Comparison of ENCODE assay signal across 18 cellular contexts in the genomic region with DNA sequence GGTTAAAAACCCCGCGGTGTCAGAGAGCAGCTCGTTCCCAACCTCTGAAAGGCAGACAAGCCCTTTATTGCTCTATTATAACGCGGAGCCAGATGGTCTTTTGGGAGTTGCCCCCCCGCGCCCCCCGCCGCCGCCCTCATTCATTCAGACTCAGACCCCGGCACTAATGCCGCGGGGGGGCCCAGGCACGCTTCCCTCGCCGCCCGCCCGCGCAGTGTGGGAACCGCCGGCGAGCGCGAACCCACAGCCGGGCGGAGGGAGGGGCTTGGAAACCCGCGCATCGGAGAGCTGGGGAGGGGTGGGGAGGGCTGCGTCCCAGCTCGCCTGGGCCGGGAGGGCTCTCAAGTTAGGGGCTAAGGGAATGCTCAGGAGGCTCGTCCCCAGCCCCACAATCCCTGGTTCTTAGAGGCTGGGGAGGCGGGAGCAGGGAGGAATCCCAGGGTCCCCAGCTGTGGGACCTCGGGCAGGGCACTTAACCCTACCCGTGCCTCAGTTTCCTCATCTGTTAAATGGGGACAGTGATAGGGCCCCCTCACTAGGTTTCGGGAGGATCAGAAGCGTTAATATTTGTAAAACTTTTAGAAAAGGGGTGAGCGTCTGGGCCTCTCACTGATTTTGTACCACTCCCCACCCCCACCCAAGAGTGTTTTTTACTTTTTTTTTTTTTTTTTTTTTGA. TPM values are rescaled to one million over a fixed set of nuclear protein-coding genes. Genes with fewer than 3 reads are reported as not detected.
DNase-seq lines count a peak whose midpoint lies in the region; ATAC-seq, FAIRE-seq and TF ChIP-seq lines count a peak whose summit lies in the region.
"Had no signal": no experiment of that assay in that cellular context is flagged by ENCODE, and none has a peak within 500 bp of the region (broad histone marks: within the 10 kb centered on the region; RNA-seq: fewer than 3 reads in every experiment).

No MANE protein-coding gene starts in this region.

- H3K9me3 ChIP-seq in BLaER1 treated with 17β-estradiol and CSF1 and Interleukin-3, amounts not matched to agents 10 nM and 100 nM (replicated peaks in 1 of 11), result no peaks in the 10 kb centered on the region
- H3K9me3 ChIP-seq in iPS-15b (ENCODE audit: control insufficient read depth, insufficient read depth, low read length) (no peaks in the 10 kb centered on the region), HepG2 (ENCODE audit: low read length) (no peaks in the 10 kb centered on the region)
- H3K9me3 ChIP-seq: transverse colon had no signal

- BruUV-seq in HepG2 (replicated peaks; lab: Mats Ljungman, UMichigan), result no TSS peak

- no peaks in the 10 kb centered on the region for H3K9me2 ChIP-seq in GM23338 (ENCODE audit: insufficient read depth)

- no peak overlapping the region for H3K27ac ChIP-seq in BLaER1 treated with 17β-estradiol and CSF1 and Interleukin-3, amounts not matched to agents 10 nM and 100 nM
- no peak overlapping the region for H3K27ac ChIP-seq in GM23338 (ENCODE audit: low read depth)
- peak overlapping the region; percentile 83 for H3K27ac ChIP-seq in RWPE1
- no peak overlapping the region for H3K27ac ChIP-seq in HepG2 (ENCODE audit: extremely low read length, insufficient read depth, low read length)
- H3K27ac ChIP-seq: parathyroid adenoma had no signal

- DNase-seq in GM23338 (ENCODE audit: low spot score) (peak; percentile 60), RWPE1 (ENCODE audit: low spot score) (no peak), HepG2 (ENCODE audit: low spot score) (no peak), G401 (ENCODE audit: low spot score) (no peak)
- DNase-seq: activated CD4-positive, alpha-beta memory T cell treated with anti-CD3 and anti-CD28 coated beads, Interleukin-2, amount 10 ng/mL, durations not matched to agents 7 days and 5 days; hippocampal formation; NCI-H1048 had no signal

- WGBS in HepG2 (ENCODE audit: low lambda C conversion rate), result 72% methylated on average over 15 of the region's 39 CpGs

- no peak for TF ChIP-seq POLR2A in HepG2 (IDR thresholded peaks at IDR 0.05; ENCODE audit: insufficient read depth in 1 of 2, low read depth in 2 of 2, low read length in 2 of 2)

- TF ChIP-seq CTCF in GM23338 (conservative IDR thresholded peaks at IDR 0.05; ENCODE audit: low read depth in 2 of 2), result no peak
- TF ChIP-seq CTCF in RWPE1 (conservative IDR thresholded peaks at IDR 0.05; ENCODE audit: low read depth), result no peak
- TF ChIP-seq CTCF in HepG2 (CRISPR knock-in tag; IDR thresholded peaks at IDR 0.05), result no peak

- ATAC-seq in GM23338 (peak; percentile 10), GM21619 (IDR thresholded peaks at IDR 0.05; ENCODE audit: unreplicated experiment) (no peak), HepG2 (no peak)
- ATAC-seq: left cardiac atrium; Panc1; stimulated activated effector memory CD8-positive, alpha-beta T cell treated with anti-CD3 and anti-CD28 coated beads, Interleukin-12 subunit alpha, Interleukin-12 subunit beta, amount 100 ng/mL, for 72 hours had no signal

- H3K4me2 ChIP-seq in BLaER1 treated with 17β-estradiol and CSF1 and Interleukin-3, amounts not matched to agents 10 nM and 100 nM, result peak overlapping the region in 10 of 11 experiments; percentile 32 to 58 (median 48); a peak in 15 of 22 replicates
- H3K4me2 ChIP-seq in GM23338 (peak overlapping the region; percentile 76), HepG2 (ENCODE audit: low read depth, low read length) (no peak overlapping the region)

- CTCF ChIA-PET in RWPE1 (lab: Yijun Ruan, JAX) (no interaction called here), HepG2 (lab: Yijun Ruan, JAX; ENCODE audit: low intra/inter-chr PET ratio, low total read pairs) (no interaction called here)

- H3K4me3 ChIP-seq in BLaER1 treated with 17β-estradiol and CSF1 and Interleukin-3, amounts not matched to agents 10 nM and 100 nM, result peak overlapping the region in 1 of 10 experiments; percentile 18; a peak in 1 of 20 replicates
- peak overlapping the region; percentile 57 for H3K4me3 ChIP-seq in GM23338
- H3K4me3 ChIP-seq in iPS-15b (ENCODE audit: low read depth, low read length), result peak overlapping the region; percentile 22
- no peak overlapping the region for H3K4me3 ChIP-seq in HepG2 (replicated peaks in 1 of 3; ENCODE audit: insufficient read depth in 1 of 3, low read depth in 2 of 3, low read length in 3 of 3)
- H3K4me3 ChIP-seq: transverse colon had no signal

- no peak for TF ChIP-seq RAD21 in HepG2 (CRISPR knock-in tag; IDR thresholded peaks at IDR 0.05)

- H3F3A ChIP-seq in GM23338 (replicated peaks; ENCODE audit: low read depth), result 0 out of 2 replicates have a peak, but pooled peaks cover 3% of the 10 kb centered on the region

- H3K9ac ChIP-seq in BLaER1 treated with 17β-estradiol and CSF1 and Interleukin-3, amounts not matched to agents 10 nM and 100 nM, result no peak overlapping the region
- H3K9ac ChIP-seq in iPS-15b (ENCODE audit: low read depth, low read length), result no peak overlapping the region
- H3K9ac ChIP-seq in HepG2 (ENCODE audit: insufficient read depth, low read depth, low read length), result no peak overlapping the region
- H3K9ac ChIP-seq: parathyroid adenoma had no signal

- no peaks in the 10 kb centered on the region for H3K36me3 Mint-ChIP-seq in GM23338 (ENCODE audit: low read depth)
- H3K36me3 Mint-ChIP-seq: stimulated activated effector memory CD8-positive, alpha-beta T cell treated with anti-CD3 and anti-CD28 coated beads, Interleukin-12 subunit alpha, Interleukin-12 subunit beta, amount 100 ng/mL, for 72 hours had no signal

- H3K4me1 Mint-ChIP-seq in GM23338, result peaks cover 4% of the 10 kb centered on the region; the same call in 1 of the 3 replicates
- H3K4me1 Mint-ChIP-seq: stimulated activated effector memory CD8-positive, alpha-beta T cell treated with anti-CD3 and anti-CD28 coated beads, Interleukin-12 subunit alpha, Interleukin-12 subunit beta, amount 100 ng/mL, for 72 hours had no signal

- intact Hi-C loops in HepG2 (cut with micrococcal nuclease; ENCODE audit: unreplicated experiment), result no loop called here

- in situ Hi-C loops in HepG2 (cut with HindIII; ENCODE audit: extremely low pct_ligation_motif_present, low pct_unique_long_range_greater_than_20kb) (no loop called here), G401 (cut with HindIII; ENCODE audit: low sequenced_read_pairs) (no loop called here)

- H3K79me2 ChIP-seq in GM23338 (replicated peaks; ENCODE audit: insufficient read depth) (no peaks in the 10 kb centered on the region), HepG2 (ENCODE audit: insufficient read depth, low read length) (no peaks in the 10 kb centered on the region)
- H3K79me2 ChIP-seq: parathyroid adenoma had no signal

- peaks cover 11 to 57% (median 50%) of the 10 kb centered on the region in 10 experiments; a peak in 19 of 20 replicates for H3K4me1 ChIP-seq in BLaER1 treated with 17β-estradiol and CSF1 and Interleukin-3, amounts not matched to agents 10 nM and 100 nM
- H3K4me1 ChIP-seq in GM23338 (ENCODE audit: insufficient read depth) (peaks cover 9% of the 10 kb centered on the region; the same call in 1 of the 2 replicates), iPS-15b (ENCODE audit: control insufficient read depth, insufficient read depth, low read length) (peaks cover 4% of the 10 kb centered on the region), HepG2 (ENCODE audit: insufficient read depth, low read length) (peaks cover 44% of the 10 kb centered on the region)

- peaks cover 0 to 73% (median 5%) of the 10 kb centered on the region in 11 experiments; a peak in 9 of 22 replicates for H4K20me1 ChIP-seq in BLaER1 treated with 17β-estradiol and CSF1 and Interleukin-3, amounts not matched to agents 10 nM and 100 nM
- H4K20me1 ChIP-seq in GM23338 (replicated peaks; ENCODE audit: insufficient read depth) (no peaks in the 10 kb centered on the region), HepG2 (ENCODE audit: insufficient read depth, low read length) (no peaks in the 10 kb centered on the region)

- POLR2A ChIA-PET in RWPE1 (lab: Yijun Ruan, JAX; ENCODE audit: low non-redundant PET), result interaction anchor here (0.6 kb wide), 1 partner anchor 51 kb away, joined by 3 read pairs; no protein-coding TSS in a partner anchor
- POLR2A ChIA-PET in HepG2 (lab: Yijun Ruan, JAX), result no interaction called here

- peak overlapping the region; percentile 59 for H3K4me3 Mint-ChIP-seq in GM23338
- H3K4me3 Mint-ChIP-seq: activated CD4-positive, alpha-beta memory T cell treated with anti-CD3 and anti-CD28 coated beads, Interleukin-2, amount 10 ng/mL, durations not matched to agents 7 days and 5 days; stimulated activated effector memory CD8-positive, alpha-beta T cell treated with anti-CD3 and anti-CD28 coated beads, Interleukin-12 subunit alpha, Interleukin-12 subunit beta, amount 100 ng/mL, for 72 hours had no signal

- peaks cover 0 to 30% (median 9%) of the 10 kb centered on the region in 11 experiments; a peak in 17 of 22 replicates for H3K27me3 ChIP-seq in BLaER1 treated with 17β-estradiol and CSF1 and Interleukin-3, amounts not matched to agents 10 nM and 100 nM
- H3K27me3 ChIP-seq in GM23338 (ENCODE audit: insufficient read depth), result peaks cover 15% of the 10 kb centered on the region; the same call in 1 of the 2 replicates
- peaks cover 22% of the 10 kb centered on the region for H3K27me3 ChIP-seq in iPS-15b (ENCODE audit: control insufficient read depth, insufficient read depth, low read length)
- H3K27me3 ChIP-seq in HepG2 (ENCODE audit: control insufficient read depth in 1 of 2, insufficient read depth in 2 of 2, low read length in 2 of 2), result peaks cover 6 to 15% of the 10 kb centered on the region in 2 experiments; a peak in 3 of 5 replicates

- no peak overlapping the region for H3K27ac Mint-ChIP-seq in GM23338
- H3K27ac Mint-ChIP-seq: activated CD4-positive, alpha-beta memory T cell treated with anti-CD3 and anti-CD28 coated beads, Interleukin-2, amount 10 ng/mL, durations not matched to agents 7 days and 5 days; activated T-helper 2 cell treated with anti-CD3 and anti-CD28 coated beads, Interferon-gamma antibody, Interleukin-2, Interleukin-4, amounts not matched to agents 10 μg/mL and 5 μg/mL and 100 μg/mL, durations not matched to agents 14 hours and 24 hours and 36 hours; stimulated activated effector memory CD8-positive, alpha-beta T cell treated with anti-CD3 and anti-CD28 coated beads, Interleukin-12 subunit alpha, Interleukin-12 subunit beta, amount 100 ng/mL, for 72 hours had no signal

- FAIRE-seq in HepG2 (lab: Jason Lieb, UNC), result no peak
- FAIRE-seq: endometrium had no signal

- TF ChIP-seq EP300 in HepG2 (IDR thresholded peaks at IDR 0.05; ENCODE audit: low read depth in 2 of 2, low read length in 2 of 2), result no peak
- TF ChIP-seq EP300 in HepG2 (CRISPR knock-in tag; IDR thresholded peaks at IDR 0.05; ENCODE audit: borderline replicate concordance), result no peak

- H2AFZ ChIP-seq in GM23338 (no peak overlapping the region), HepG2 (ENCODE audit: low read length) (no peak overlapping the region)
- H2AFZ ChIP-seq: parathyroid adenoma had no signal

- H3K9me3 Mint-ChIP-seq in GM23338, result no peaks in the 10 kb centered on the region
- H3K9me3 Mint-ChIP-seq: activated CD4-positive, alpha-beta memory T cell treated with anti-CD3 and anti-CD28 coated beads, Interleukin-2, amount 10 ng/mL, durations not matched to agents 7 days and 5 days; activated T-helper 2 cell treated with anti-CD3 and anti-CD28 coated beads, Interferon-gamma antibody, Interleukin-2, Interleukin-4, amounts not matched to agents 10 μg/mL and 5 μg/mL and 100 μg/mL, durations not matched to agents 14 hours and 24 hours and 36 hours; stimulated activated effector memory CD8-positive, alpha-beta T cell treated with anti-CD3 and anti-CD28 coated beads, Interleukin-12 subunit alpha, Interleukin-12 subunit beta, amount 100 ng/mL, for 72 hours had no signal

- H3K27me3 Mint-ChIP-seq in GM23338 (ENCODE audit: insufficient read depth, low read depth, poor library complexity), result peaks cover 27% of the 10 kb centered on the region

- H3K36me3 ChIP-seq in BLaER1 treated with 17β-estradiol and CSF1 and Interleukin-3, amounts not matched to agents 10 nM and 100 nM, result no peaks in the 10 kb centered on the region
- H3K36me3 ChIP-seq in GM23338 (ENCODE audit: insufficient read depth) (no peaks in the 10 kb centered on the region), iPS-15b (ENCODE audit: control insufficient read depth, insufficient read depth, low read length) (no peaks in the 10 kb centered on the region), HepG2 (replicated peaks in 1 of 2; ENCODE audit: control insufficient read depth in 1 of 2, insufficient read depth in 2 of 2, low read length in 2 of 2) (no peaks in the 10 kb centered on the region)
- H3K36me3 ChIP-seq: transverse colon had no signal

RNA-seq across cellular contexts. Expression of gene HES5, which starts 10.9 kb away (rescaled TPM):
- 0.21 TPM in 1 of 2 replicates, not detected in the other for total RNA-seq in GM23338 (2014; rRNA removed; shearing (Covaris generic))
- polyA plus RNA-seq in GM23338 (2016; fragmentation: Nextera tagmentation; extraction: Ambion mirVana), result 0.16 TPM in 1 of 2 replicates, not detected in the other
- total RNA-seq in HepG2 (2016; rRNA removed; fragmentation: Illumina TruSeq; extraction: Trizol), result not detected in 2 replicates
- not detected in 2 replicates for total RNA-seq in HepG2 (2016; cell fraction: cytosol; rRNA removed; fragmentation: Illumina TruSeq; extraction: Trizol; ENCODE audit: low read depth)
- not detected in 2 replicates for total RNA-seq in HepG2 (2016; cell fraction: insoluble cytoplasmic fraction; rRNA removed; fragmentation: Illumina TruSeq; extraction: Trizol)
- total RNA-seq in HepG2 (2016; cell fraction: membrane; rRNA removed; fragmentation: Illumina TruSeq; extraction: Trizol), result not detected in 2 replicates
- total RNA-seq in HepG2 (2016; cell fraction: nucleus; rRNA removed; fragmentation: Illumina TruSeq; extraction: Trizol), result not detected in 2 replicates
- polyA plus RNA-seq in HepG2 (2011; rRNA removed), result 0.05 TPM in 1 of 2 replicates, not detected in the other
- polyA plus RNA-seq in HepG2 (2011; cell fraction: cytosol; rRNA removed), result not detected in 2 replicates
- polyA plus RNA-seq in HepG2 (2011; cell fraction: nucleus; rRNA removed), result not detected in 2 replicates
- not detected in 2 replicates for polyA plus RNA-seq in HepG2 (2012)
- not detected in 2 replicates for polyA plus RNA-seq in HepG2 (2016; cell fraction: cytosol; fragmentation: Illumina TruSeq; extraction: Trizol; ENCODE audit: low read depth)
- not detected in 2 replicates for polyA plus RNA-seq in HepG2 (2016; cell fraction: insoluble cytoplasmic fraction; fragmentation: Illumina TruSeq; extraction: Trizol; ENCODE audit: low read depth)
- not detected in 2 replicates for polyA plus RNA-seq in HepG2 (2016; cell fraction: membrane; fragmentation: Illumina TruSeq; extraction: Trizol; ENCODE audit: low read depth)
- not detected in 2 replicates for polyA plus RNA-seq in HepG2 (2016; cell fraction: nucleus; fragmentation: Illumina TruSeq; extraction: Trizol; ENCODE audit: insufficient read depth, low read depth)
- polyA minus RNA-seq in HepG2 (2011; rRNA and poly(A)+ RNA removed; ENCODE audit: low replicate concordance), result not detected in 2 replicates
- not detected in 2 replicates for polyA minus RNA-seq in HepG2 (2011; cell fraction: cytosol; rRNA and poly(A)+ RNA removed)
- not detected in 2 replicates for polyA minus RNA-seq in HepG2 (2011; cell fraction: nucleus; rRNA and poly(A)+ RNA removed)
- not detected in 2 replicates for total RNA-seq in G401 (2014; rRNA removed; shearing (Covaris generic))
- total RNA-seq: activated CD4-positive, alpha-beta memory T cell treated with anti-CD3 and anti-CD28 coated beads, Interleukin-2, amount 10 ng/mL, durations not matched to agents 7 days and 5 days; activated T-helper 2 cell treated with anti-CD3 and anti-CD28 coated beads, Interferon-gamma antibody, Interleukin-2, Interleukin-4, amounts not matched to agents 10 μg/mL and 5 μg/mL and 100 μg/mL, durations not matched to agents 14 hours and 24 hours and 36 hours had no signal
- polyA plus RNA-seq: BJ had no signal

RNA-seq across cellular contexts. Expression of gene PANK4, which starts 14.6 kb away (rescaled TPM):
- 31.2 and 43.7 TPM in 2 replicates for total RNA-seq in GM23338 (2014; rRNA removed; shearing (Covaris generic))
- polyA plus RNA-seq in GM23338 (2016; fragmentation: Nextera tagmentation; extraction: Ambion mirVana) (25.4 and 25.8 TPM in 2 replicates), HepG2 (2011; rRNA removed) (17.2 and 17.4 TPM in 2 replicates)
- 9.2 and 19.3 TPM in 2 replicates for total RNA-seq in HepG2 (2016; rRNA removed; fragmentation: Illumina TruSeq; extraction: Trizol)
- 15.2 and 19.7 TPM in 2 replicates for total RNA-seq in HepG2 (2016; cell fraction: cytosol; rRNA removed; fragmentation: Illumina TruSeq; extraction: Trizol; ENCODE audit: low read depth)
- 9.5 and 17.6 TPM in 2 replicates for total RNA-seq in HepG2 (2016; cell fraction: insoluble cytoplasmic fraction; rRNA removed; fragmentation: Illumina TruSeq; extraction: Trizol)
- total RNA-seq in HepG2 (2016; cell fraction: membrane; rRNA removed; fragmentation: Illumina TruSeq; extraction: Trizol), result 5.3 and 5.7 TPM in 2 replicates
- 19.2 TPM in 2 replicates for total RNA-seq in HepG2 (2016; cell fraction: nucleus; rRNA removed; fragmentation: Illumina TruSeq; extraction: Trizol)
- polyA plus RNA-seq in HepG2 (2011; cell fraction: cytosol; rRNA removed), result 7.9 and 10.5 TPM in 2 replicates
- polyA plus RNA-seq in HepG2 (2011; cell fraction: nucleus; rRNA removed), result 84.3 and 91.7 TPM in 2 replicates
- 11.1 and 12.3 TPM in 2 replicates for polyA plus RNA-seq in HepG2 (2012)
- 0.83 and 1.3 TPM in 2 replicates for polyA plus RNA-seq in HepG2 (2016; cell fraction: cytosol; fragmentation: Illumina TruSeq; extraction: Trizol; ENCODE audit: low read depth)
- 6.9 and 9.3 TPM in 2 replicates for polyA plus RNA-seq in HepG2 (2016; cell fraction: insoluble cytoplasmic fraction; fragmentation: Illumina TruSeq; extraction: Trizol; ENCODE audit: low read depth)
- polyA plus RNA-seq in HepG2 (2016; cell fraction: membrane; fragmentation: Illumina TruSeq; extraction: Trizol; ENCODE audit: low read depth), result 1.5 and 2.2 TPM in 2 replicates
- polyA plus RNA-seq in HepG2 (2016; cell fraction: nucleus; fragmentation: Illumina TruSeq; extraction: Trizol; ENCODE audit: insufficient read depth, low read depth), result 33.9 and 43.9 TPM in 2 replicates
- polyA minus RNA-seq in HepG2 (2011; rRNA and poly(A)+ RNA removed; ENCODE audit: low replicate concordance), result 27.8 and 43.6 TPM in 2 replicates
- 14.8 and 18.2 TPM in 2 replicates for polyA minus RNA-seq in HepG2 (2011; cell fraction: cytosol; rRNA and poly(A)+ RNA removed)
- polyA minus RNA-seq in HepG2 (2011; cell fraction: nucleus; rRNA and poly(A)+ RNA removed), result 56.7 and 65.1 TPM in 2 replicates
- 32.9 and 45.4 TPM in 2 replicates for total RNA-seq in G401 (2014; rRNA removed; shearing (Covaris generic))

RNA-seq across cellular contexts. Expression of gene TNFRSF14, which starts 15.2 kb away (rescaled TPM):
- 0.85 TPM in 1 of 2 replicates, not detected in the other for total RNA-seq in GM23338 (2014; rRNA removed; shearing (Covaris generic))
- not detected in 2 replicates for polyA plus RNA-seq in GM23338 (2016; fragmentation: Nextera tagmentation; extraction: Ambion mirVana)
- 6.2 and 11.9 TPM in 2 replicates for total RNA-seq in HepG2 (2016; rRNA removed; fragmentation: Illumina TruSeq; extraction: Trizol)
- total RNA-seq in HepG2 (2016; cell fraction: cytosol; rRNA removed; fragmentation: Illumina TruSeq; extraction: Trizol; ENCODE audit: low read depth), result 7.1 and 8.0 TPM in 2 replicates
- 5.5 and 13.2 TPM in 2 replicates for total RNA-seq in HepG2 (2016; cell fraction: insoluble cytoplasmic fraction; rRNA removed; fragmentation: Illumina TruSeq; extraction: Trizol)
- total RNA-seq in HepG2 (2016; cell fraction: membrane; rRNA removed; fragmentation: Illumina TruSeq; extraction: Trizol), result 10.5 and 12.4 TPM in 2 replicates
- 11.2 and 11.3 TPM in 2 replicates for total RNA-seq in HepG2 (2016; cell fraction: nucleus; rRNA removed; fragmentation: Illumina TruSeq; extraction: Trizol)
- polyA plus RNA-seq in HepG2 (2011; rRNA removed), result 49.9 and 70.7 TPM in 2 replicates
- 24.2 and 35.1 TPM in 2 replicates for polyA plus RNA-seq in HepG2 (2011; cell fraction: cytosol; rRNA removed)
- 534 and 601 TPM in 2 replicates for polyA plus RNA-seq in HepG2 (2011; cell fraction: nucleus; rRNA removed)
- 20.3 and 22.1 TPM in 2 replicates for polyA plus RNA-seq in HepG2 (2012)
- polyA plus RNA-seq in HepG2 (2016; cell fraction: cytosol; fragmentation: Illumina TruSeq; extraction: Trizol; ENCODE audit: low read depth), result 6.2 and 6.4 TPM in 2 replicates
- polyA plus RNA-seq in HepG2 (2016; cell fraction: insoluble cytoplasmic fraction; fragmentation: Illumina TruSeq; extraction: Trizol; ENCODE audit: low read depth), result 5.6 and 7.2 TPM in 2 replicates
- 9.0 and 10.4 TPM in 2 replicates for polyA plus RNA-seq in HepG2 (2016; cell fraction: membrane; fragmentation: Illumina TruSeq; extraction: Trizol; ENCODE audit: low read depth)
- polyA plus RNA-seq in HepG2 (2016; cell fraction: nucleus; fragmentation: Illumina TruSeq; extraction: Trizol; ENCODE audit: insufficient read depth, low read depth), result 35.7 and 39.2 TPM in 2 replicates
- 0.61 and 40.6 TPM in 2 replicates for polyA minus RNA-seq in HepG2 (2011; rRNA and poly(A)+ RNA removed; ENCODE audit: low replicate concordance)
- polyA minus RNA-seq in HepG2 (2011; cell fraction: cytosol; rRNA and poly(A)+ RNA removed), result 12.6 and 13.8 TPM in 2 replicates
- polyA minus RNA-seq in HepG2 (2011; cell fraction: nucleus; rRNA and poly(A)+ RNA removed), result 32.2 and 34.3 TPM in 2 replicates
- total RNA-seq in G401 (2014; rRNA removed; shearing (Covaris generic)), result 7.4 and 9.0 TPM in 2 replicates

RNA-seq across cellular contexts. Expression of gene PRXL2B, which starts 45.6 kb away (rescaled TPM):
- 35.1 and 44.0 TPM in 2 replicates for total RNA-seq in GM23338 (2014; rRNA removed; shearing (Covaris generic))
- polyA plus RNA-seq in GM23338 (2016; fragmentation: Nextera tagmentation; extraction: Ambion mirVana) (25.5 and 25.6 TPM in 2 replicates), HepG2 (2011; rRNA removed) (22.1 and 29.5 TPM in 2 replicates)
- total RNA-seq in HepG2 (2016; rRNA removed; fragmentation: Illumina TruSeq; extraction: Trizol), result 14.1 and 16.8 TPM in 2 replicates
- 3.3 and 4.6 TPM in 2 replicates for total RNA-seq in HepG2 (2016; cell fraction: cytosol; rRNA removed; fragmentation: Illumina TruSeq; extraction: Trizol; ENCODE audit: low read depth)
- 14.4 and 15.6 TPM in 2 replicates for total RNA-seq in HepG2 (2016; cell fraction: insoluble cytoplasmic fraction; rRNA removed; fragmentation: Illumina TruSeq; extraction: Trizol)
- total RNA-seq in HepG2 (2016; cell fraction: membrane; rRNA removed; fragmentation: Illumina TruSeq; extraction: Trizol), result 9.8 and 9.9 TPM in 2 replicates
- total RNA-seq in HepG2 (2016; cell fraction: nucleus; rRNA removed; fragmentation: Illumina TruSeq; extraction: Trizol), result 8.9 and 10.7 TPM in 2 replicates
- 24.7 and 29.1 TPM in 2 replicates for polyA plus RNA-seq in HepG2 (2011; cell fraction: cytosol; rRNA removed)
- polyA plus RNA-seq in HepG2 (2011; cell fraction: nucleus; rRNA removed), result 72.9 and 75.2 TPM in 2 replicates
- 22.4 and 26.9 TPM in 2 replicates for polyA plus RNA-seq in HepG2 (2012)
- polyA plus RNA-seq in HepG2 (2016; cell fraction: cytosol; fragmentation: Illumina TruSeq; extraction: Trizol; ENCODE audit: low read depth), result 4.6 and 4.8 TPM in 2 replicates
- polyA plus RNA-seq in HepG2 (2016; cell fraction: insoluble cytoplasmic fraction; fragmentation: Illumina TruSeq; extraction: Trizol; ENCODE audit: low read depth), result 20.7 and 24.0 TPM in 2 replicates
- 11.7 and 12.0 TPM in 2 replicates for polyA plus RNA-seq in HepG2 (2016; cell fraction: membrane; fragmentation: Illumina TruSeq; extraction: Trizol; ENCODE audit: low read depth)
- 24.3 and 25.8 TPM in 2 replicates for polyA plus RNA-seq in HepG2 (2016; cell fraction: nucleus; fragmentation: Illumina TruSeq; extraction: Trizol; ENCODE audit: insufficient read depth, low read depth)
- polyA minus RNA-seq in HepG2 (2011; rRNA and poly(A)+ RNA removed; ENCODE audit: low replicate concordance), result 3.8 and 32.9 TPM in 2 replicates
- 16.2 and 16.4 TPM in 2 replicates for polyA minus RNA-seq in HepG2 (2011; cell fraction: cytosol; rRNA and poly(A)+ RNA removed)
- polyA minus RNA-seq in HepG2 (2011; cell fraction: nucleus; rRNA and poly(A)+ RNA removed), result 5.8 and 7.5 TPM in 2 replicates
- 26.9 and 31.7 TPM in 2 replicates for total RNA-seq in G401 (2014; rRNA removed; shearing (Covaris generic))

Comparison
In these comparisons a context has a peak if more than half of its experiments do, and no peak if none do; other contexts are left out.
1. H3K4me3 ChIP-seq: peak in GM23338 (single experiment) and iPS-15b (single experiment); none in HepG2 (0 of 3).